ENCODE assay signal across 1 cellular context in the genomic region with DNA sequence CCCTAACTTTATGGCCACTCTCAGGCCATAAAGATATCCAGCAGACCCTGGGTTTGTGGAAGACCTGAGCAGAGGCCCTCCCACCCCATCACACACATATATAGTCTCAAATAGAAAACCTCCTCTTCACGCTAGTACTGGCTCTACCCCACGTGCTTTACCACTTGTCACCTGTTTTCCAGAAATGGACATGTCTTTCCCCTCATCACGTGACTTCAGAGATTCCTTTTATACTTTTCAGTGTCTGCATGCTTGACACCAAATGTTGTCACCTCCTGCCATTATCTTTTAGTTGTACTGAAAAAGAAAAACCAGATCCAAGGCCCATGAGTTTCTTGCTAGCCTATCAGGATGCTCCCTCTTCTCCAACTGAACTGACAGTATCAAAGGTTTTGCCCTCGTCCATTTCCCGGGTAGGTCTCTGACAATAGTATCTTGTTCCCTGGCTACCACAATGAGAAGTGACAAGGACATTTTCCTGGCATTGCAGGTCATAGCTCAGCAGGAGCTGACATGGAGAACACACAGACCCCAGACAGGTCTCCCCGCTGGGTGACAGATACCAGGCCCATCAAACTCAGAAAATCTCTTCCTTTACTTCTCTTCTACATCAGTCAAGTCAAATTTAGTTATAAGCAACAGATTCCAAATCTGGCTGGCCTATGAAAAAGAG.
TF ChIP-seq lines count a peak whose summit lies in the region.

No MANE protein-coding gene starts in this region.

TF ChIP-seq in HepG2, 621 proteins besides CTCF, POLR2A, EP300 and RAD21 (continued from another document):
- TF ChIP-seq, protein P1, sequence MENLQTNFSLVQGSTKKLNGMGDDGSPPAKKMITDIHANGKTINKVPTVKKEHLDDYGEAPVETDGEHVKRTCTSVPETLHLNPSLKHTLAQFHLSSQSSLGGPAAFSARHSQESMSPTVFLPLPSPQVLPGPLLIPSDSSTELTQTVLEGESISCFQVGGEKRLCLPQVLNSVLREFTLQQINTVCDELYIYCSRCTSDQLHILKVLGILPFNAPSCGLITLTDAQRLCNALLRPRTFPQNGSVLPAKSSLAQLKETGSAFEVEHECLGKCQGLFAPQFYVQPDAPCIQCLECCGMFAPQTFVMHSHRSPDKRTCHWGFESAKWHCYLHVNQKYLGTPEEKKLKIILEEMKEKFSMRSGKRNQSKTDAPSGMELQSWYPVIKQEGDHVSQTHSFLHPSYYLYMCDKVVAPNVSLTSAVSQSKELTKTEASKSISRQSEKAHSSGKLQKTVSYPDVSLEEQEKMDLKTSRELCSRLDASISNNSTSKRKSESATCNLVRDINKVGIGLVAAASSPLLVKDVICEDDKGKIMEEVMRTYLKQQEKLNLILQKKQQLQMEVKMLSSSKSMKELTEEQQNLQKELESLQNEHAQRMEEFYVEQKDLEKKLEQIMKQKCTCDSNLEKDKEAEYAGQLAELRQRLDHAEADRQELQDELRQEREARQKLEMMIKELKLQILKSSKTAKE (CRISPR knock-in tag; IDR thresholded peaks at IDR 0.05; ENCODE audit: borderline replicate concordance): no peak
- TF ChIP-seq MEF2D (CRISPR knock-in tag; IDR thresholded peaks at IDR 0.05) (no peak), RFXANK (CRISPR knock-in tag; IDR thresholded peaks at IDR 0.05) (no peak), SMAD1 (CRISPR knock-in tag; IDR thresholded peaks at IDR 0.05; ENCODE audit: borderline replicate concordance, low read depth) (no peak), CCAR2 (optimal IDR thresholded peaks at IDR 0.05; ENCODE audit: low read depth, low read length) (no peak), AGO2 (optimal IDR thresholded peaks at IDR 0.05; ENCODE audit: low read depth, low read length) (no peak), YY1 (IDR thresholded peaks at IDR 0.05; ENCODE audit: insufficient read depth, insufficient replicate concordance, low read depth, low read length) (no peak), ZNF563 (CRISPR knock-in tag; IDR thresholded peaks at IDR 0.05) (no peak), RAD51 (IDR thresholded peaks at IDR 0.05; ENCODE audit: borderline replicate concordance) (peak; percentile 67; the same call in 1 of the 2 replicates), HOXA5 (CRISPR knock-in tag; IDR thresholded peaks at IDR 0.05) (no peak), GFI1 (CRISPR knock-in tag; IDR thresholded peaks at IDR 0.05; ENCODE audit: borderline replicate concordance) (no peak)
TF ChIP-seq in HepG2: peak in this region for 2.
